1 cellular context compared by ENCODE assay signal in the genomic region with DNA sequence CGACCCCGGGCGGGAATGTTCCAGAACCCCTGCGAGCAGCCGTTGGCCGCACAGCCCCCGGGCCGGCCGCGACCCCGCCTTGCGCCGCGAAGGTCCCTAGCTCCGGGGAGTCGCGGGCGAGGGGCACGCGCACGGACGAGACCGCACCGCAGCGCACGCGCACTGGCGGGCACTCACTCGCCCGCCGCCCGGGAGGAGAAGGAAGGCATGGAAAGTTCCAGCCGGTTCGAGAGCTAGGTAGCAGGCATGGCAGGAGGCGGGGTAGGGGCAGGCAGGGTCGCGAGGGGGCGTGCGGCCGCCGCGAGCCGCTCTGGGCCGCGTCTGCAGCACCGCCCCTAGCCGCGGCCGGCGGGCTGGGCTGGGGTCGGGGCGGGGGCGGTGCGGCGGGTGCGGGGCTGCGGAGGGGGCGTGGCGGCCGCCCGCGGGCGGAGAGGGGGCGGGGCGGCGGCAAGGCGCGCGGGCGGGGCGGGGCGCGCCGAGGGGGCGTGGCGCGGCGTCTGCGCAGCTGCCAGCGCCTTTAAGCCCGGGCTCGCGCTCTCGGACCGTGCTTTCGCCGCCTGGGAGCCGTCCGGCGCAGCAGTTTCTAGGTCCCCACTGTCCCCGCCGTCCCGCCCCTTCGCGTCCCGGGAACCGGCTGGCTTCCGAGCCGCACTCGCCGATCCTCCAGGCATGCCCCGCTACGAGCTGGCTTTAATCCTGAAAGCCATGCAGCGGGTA.
A peak's percentile ranks its signal among the peaks of the same experiment; 100 is the strongest.
TF ChIP-seq lines count a peak whose summit lies in the region.

A gene (plus strand): TSS at position 547 of the 717 bp plus-strand sequence. CDS start 123 bp downstream, at position 670.
A gene (plus strand): TSS at position 547 of the 717 bp plus-strand sequence. CDS start 21,621 bp downstream, outside the sequence.

TF ChIP-seq in WTC11, 78 proteins besides CTCF, POLR2A, EP300 and RAD21 (continued from another document):
- TF ChIP-seq, protein P1, sequence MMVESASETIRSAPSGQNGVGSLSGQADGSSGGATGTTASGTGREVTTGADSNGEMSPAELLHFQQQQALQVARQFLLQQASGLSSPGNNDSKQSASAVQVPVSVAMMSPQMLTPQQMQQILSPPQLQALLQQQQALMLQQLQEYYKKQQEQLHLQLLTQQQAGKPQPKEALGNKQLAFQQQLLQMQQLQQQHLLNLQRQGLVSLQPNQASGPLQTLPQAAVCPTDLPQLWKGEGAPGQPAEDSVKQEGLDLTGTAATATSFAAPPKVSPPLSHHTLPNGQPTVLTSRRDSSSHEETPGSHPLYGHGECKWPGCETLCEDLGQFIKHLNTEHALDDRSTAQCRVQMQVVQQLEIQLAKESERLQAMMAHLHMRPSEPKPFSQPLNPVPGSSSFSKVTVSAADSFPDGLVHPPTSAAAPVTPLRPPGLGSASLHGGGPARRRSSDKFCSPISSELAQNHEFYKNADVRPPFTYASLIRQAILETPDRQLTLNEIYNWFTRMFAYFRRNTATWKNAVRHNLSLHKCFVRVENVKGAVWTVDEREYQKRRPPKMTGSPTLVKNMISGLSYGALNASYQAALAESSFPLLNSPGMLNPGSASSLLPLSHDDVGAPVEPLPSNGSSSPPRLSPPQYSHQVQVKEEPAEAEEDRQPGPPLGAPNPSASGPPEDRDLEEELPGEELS (CRISPR knock-in tag; IDR thresholded peaks at IDR 0.05): peak; percentile 95; the same call in 1 of the 2 replicates
- TF ChIP-seq, protein P2, sequence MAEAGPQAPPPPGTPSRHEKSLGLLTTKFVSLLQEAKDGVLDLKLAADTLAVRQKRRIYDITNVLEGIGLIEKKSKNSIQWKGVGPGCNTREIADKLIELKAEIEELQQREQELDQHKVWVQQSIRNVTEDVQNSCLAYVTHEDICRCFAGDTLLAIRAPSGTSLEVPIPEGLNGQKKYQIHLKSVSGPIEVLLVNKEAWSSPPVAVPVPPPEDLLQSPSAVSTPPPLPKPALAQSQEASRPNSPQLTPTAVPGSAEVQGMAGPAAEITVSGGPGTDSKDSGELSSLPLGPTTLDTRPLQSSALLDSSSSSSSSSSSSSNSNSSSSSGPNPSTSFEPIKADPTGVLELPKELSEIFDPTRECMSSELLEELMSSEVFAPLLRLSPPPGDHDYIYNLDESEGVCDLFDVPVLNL (CRISPR knock-in tag; IDR thresholded peaks at IDR 0.05; ENCODE audit: borderline replicate concordance, low read depth): peak; percentile 13; the same call in 1 of the 2 replicates
- TF ChIP-seq, protein P3, sequence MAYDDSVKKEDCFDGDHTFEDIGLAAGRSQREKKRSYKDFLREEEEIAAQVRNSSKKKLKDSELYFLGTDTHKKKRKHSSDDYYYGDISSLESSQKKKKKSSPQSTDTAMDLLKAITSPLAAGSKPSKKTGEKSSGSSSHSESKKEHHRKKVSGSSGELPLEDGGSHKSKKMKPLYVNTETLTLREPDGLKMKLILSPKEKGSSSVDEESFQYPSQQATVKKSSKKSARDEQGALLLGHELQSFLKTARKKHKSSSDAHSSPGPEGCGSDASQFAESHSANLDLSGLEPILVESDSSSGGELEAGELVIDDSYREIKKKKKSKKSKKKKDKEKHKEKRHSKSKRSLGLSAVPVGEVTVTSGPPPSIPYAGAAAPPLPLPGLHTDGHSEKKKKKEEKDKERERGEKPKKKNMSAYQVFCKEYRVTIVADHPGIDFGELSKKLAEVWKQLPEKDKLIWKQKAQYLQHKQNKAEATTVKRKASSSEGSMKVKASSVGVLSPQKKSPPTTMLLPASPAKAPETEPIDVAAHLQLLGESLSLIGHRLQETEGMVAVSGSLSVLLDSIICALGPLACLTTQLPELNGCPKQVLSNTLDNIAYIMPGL (CRISPR knock-in tag; IDR thresholded peaks at IDR 0.05): peak; percentile 90
- no peak for TF ChIP-seq ZNF138 (CRISPR knock-in tag; conservative IDR thresholded peaks at IDR 0.05)
- peak; percentile 93 for TF ChIP-seq TP53 (CRISPR knock-in tag; IDR thresholded peaks at IDR 0.05)
- TF ChIP-seq, protein P4, sequence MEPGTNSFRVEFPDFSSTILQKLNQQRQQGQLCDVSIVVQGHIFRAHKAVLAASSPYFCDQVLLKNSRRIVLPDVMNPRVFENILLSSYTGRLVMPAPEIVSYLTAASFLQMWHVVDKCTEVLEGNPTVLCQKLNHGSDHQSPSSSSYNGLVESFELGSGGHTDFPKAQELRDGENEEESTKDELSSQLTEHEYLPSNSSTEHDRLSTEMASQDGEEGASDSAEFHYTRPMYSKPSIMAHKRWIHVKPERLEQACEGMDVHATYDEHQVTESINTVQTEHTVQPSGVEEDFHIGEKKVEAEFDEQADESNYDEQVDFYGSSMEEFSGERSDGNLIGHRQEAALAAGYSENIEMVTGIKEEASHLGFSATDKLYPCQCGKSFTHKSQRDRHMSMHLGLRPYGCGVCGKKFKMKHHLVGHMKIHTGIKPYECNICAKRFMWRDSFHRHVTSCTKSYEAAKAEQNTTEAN (CRISPR knock-in tag; IDR thresholded peaks at IDR 0.05): no peak; the same call in 1 of the 2 replicates
- TF ChIP-seq, protein P5, sequence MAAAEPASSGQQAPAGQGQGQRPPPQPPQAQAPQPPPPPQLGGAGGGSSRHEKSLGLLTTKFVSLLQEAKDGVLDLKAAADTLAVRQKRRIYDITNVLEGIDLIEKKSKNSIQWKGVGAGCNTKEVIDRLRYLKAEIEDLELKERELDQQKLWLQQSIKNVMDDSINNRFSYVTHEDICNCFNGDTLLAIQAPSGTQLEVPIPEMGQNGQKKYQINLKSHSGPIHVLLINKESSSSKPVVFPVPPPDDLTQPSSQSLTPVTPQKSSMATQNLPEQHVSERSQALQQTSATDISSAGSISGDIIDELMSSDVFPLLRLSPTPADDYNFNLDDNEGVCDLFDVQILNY (CRISPR knock-in tag; IDR thresholded peaks at IDR 0.05): 0 out of 2 replicates have a peak, but pooled peaks have one; percentile 35
- TF ChIP-seq, protein P6, sequence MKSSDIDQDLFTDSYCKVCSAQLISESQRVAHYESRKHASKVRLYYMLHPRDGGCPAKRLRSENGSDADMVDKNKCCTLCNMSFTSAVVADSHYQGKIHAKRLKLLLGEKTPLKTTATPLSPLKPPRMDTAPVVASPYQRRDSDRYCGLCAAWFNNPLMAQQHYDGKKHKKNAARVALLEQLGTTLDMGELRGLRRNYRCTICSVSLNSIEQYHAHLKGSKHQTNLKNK (CRISPR knock-in tag; IDR thresholded peaks at IDR 0.05): peak; percentile 49; the same call in 1 of the 2 replicates
- no peak for TF ChIP-seq ZBTB21 (CRISPR knock-in tag; IDR thresholded peaks at IDR 0.05; ENCODE audit: borderline replicate concordance)
- TF ChIP-seq ZNF232 (CRISPR knock-in tag; IDR thresholded peaks at IDR 0.05): peak; percentile 85; the same call in 1 of the 2 replicates
- peak; percentile 28 for TF ChIP-seq CREM (CRISPR knock-in tag; IDR thresholded peaks at IDR 0.05)
- TF ChIP-seq ATF1 (CRISPR knock-in tag; IDR thresholded peaks at IDR 0.05): peak; percentile 67
- TF ChIP-seq GABPB1 (CRISPR knock-in tag; IDR thresholded peaks at IDR 0.05): no peak
- peak; percentile 97 for TF ChIP-seq TEAD1 (CRISPR knock-in tag; IDR thresholded peaks at IDR 0.05)
- peak; percentile 60; the same call in 1 of the 2 replicates for TF ChIP-seq NFE2L1 (CRISPR knock-in tag; IDR thresholded peaks at IDR 0.05)
- TF ChIP-seq, protein P7, sequence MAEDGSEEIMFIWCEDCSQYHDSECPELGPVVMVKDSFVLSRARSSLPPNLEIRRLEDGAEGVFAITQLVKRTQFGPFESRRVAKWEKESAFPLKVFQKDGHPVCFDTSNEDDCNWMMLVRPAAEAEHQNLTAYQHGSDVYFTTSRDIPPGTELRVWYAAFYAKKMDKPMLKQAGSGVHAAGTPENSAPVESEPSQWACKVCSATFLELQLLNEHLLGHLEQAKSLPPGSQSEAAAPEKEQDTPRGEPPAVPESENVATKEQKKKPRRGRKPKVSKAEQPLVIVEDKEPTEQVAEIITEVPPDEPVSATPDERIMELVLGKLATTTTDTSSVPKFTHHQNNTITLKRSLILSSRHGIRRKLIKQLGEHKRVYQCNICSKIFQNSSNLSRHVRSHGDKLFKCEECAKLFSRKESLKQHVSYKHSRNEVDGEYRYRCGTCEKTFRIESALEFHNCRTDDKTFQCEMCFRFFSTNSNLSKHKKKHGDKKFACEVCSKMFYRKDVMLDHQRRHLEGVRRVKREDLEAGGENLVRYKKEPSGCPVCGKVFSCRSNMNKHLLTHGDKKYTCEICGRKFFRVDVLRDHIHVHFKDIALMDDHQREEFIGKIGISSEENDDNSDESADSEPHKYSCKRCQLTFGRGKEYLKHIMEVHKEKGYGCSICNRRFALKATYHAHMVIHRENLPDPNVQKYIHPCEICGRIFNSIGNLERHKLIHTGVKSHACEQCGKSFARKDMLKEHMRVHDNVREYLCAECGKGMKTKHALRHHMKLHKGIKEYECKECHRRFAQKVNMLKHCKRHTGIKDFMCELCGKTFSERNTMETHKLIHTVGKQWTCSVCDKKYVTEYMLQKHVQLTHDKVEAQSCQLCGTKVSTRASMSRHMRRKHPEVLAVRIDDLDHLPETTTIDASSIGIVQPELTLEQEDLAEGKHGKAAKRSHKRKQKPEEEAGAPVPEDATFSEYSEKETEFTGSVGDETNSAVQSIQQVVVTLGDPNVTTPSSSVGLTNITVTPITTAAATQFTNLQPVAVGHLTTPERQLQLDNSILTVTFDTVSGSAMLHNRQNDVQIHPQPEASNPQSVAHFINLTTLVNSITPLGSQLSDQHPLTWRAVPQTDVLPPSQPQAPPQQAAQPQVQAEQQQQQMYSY (CRISPR knock-in tag; IDR thresholded peaks at IDR 0.05): peak; percentile 29; the same call in 1 of the 2 replicates
- TF ChIP-seq ESRRA (CRISPR knock-in tag; IDR thresholded peaks at IDR 0.05; ENCODE audit: borderline replicate concordance): peak; percentile 67; the same call in 1 of the 2 replicates
- no peak; the same call in 1 of the 2 replicates for TF ChIP-seq CBFB (CRISPR knock-in tag; IDR thresholded peaks at IDR 0.05; ENCODE audit: low read depth)
- peak; percentile 89; the same call in 1 of the 2 replicates for TF ChIP-seq FOXK1 (CRISPR knock-in tag; IDR thresholded peaks at IDR 0.05)
- peak; percentile 77 for TF ChIP-seq SP1 (CRISPR knock-in tag; conservative IDR thresholded peaks at IDR 0.05)
- TF ChIP-seq, protein P8, sequence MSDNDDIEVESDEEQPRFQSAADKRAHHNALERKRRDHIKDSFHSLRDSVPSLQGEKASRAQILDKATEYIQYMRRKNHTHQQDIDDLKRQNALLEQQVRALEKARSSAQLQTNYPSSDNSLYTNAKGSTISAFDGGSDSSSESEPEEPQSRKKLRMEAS (CRISPR knock-in tag; IDR thresholded peaks at IDR 0.05): no peak; the same call in 1 of the 2 replicates
- TF ChIP-seq SOX15 (CRISPR knock-in tag; IDR thresholded peaks at IDR 0.05): no peak
- peak; percentile 24; the same call in 1 of the 2 replicates for TF ChIP-seq MYBL2 (CRISPR knock-in tag; IDR thresholded peaks at IDR 0.05)
- TF ChIP-seq RELA (CRISPR knock-in tag; IDR thresholded peaks at IDR 0.05; ENCODE audit: borderline replicate concordance): 0 out of 2 replicates have a peak, but pooled peaks have one; percentile 56
- TF ChIP-seq, protein P9, sequence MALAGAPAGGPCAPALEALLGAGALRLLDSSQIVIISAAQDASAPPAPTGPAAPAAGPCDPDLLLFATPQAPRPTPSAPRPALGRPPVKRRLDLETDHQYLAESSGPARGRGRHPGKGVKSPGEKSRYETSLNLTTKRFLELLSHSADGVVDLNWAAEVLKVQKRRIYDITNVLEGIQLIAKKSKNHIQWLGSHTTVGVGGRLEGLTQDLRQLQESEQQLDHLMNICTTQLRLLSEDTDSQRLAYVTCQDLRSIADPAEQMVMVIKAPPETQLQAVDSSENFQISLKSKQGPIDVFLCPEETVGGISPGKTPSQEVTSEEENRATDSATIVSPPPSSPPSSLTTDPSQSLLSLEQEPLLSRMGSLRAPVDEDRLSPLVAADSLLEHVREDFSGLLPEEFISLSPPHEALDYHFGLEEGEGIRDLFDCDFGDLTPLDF (CRISPR knock-in tag; IDR thresholded peaks at IDR 0.05): 0 out of 2 replicates have a peak, but pooled peaks have one; percentile 45
